In the genomic region with DNA sequence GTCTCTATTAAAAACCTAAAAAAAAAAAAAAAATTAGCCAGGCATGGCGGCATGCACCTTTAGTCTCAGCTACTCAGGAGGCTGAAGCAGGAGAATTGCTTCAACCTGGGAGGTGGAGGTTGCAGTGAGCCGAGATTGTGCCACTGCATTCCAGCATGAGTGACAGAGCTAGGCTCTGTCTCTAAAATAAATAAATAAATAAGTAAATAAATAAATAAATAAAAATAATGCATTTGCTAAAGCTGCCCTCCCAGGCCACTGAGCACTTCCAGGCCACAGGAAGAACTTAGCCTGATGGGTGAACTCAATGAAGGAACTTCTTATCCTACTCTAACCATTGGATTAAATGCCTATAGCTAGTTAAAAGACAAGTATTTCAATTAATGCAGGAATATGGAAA, we compare ENCODE assay signal across 33 cellular contexts.
"Had no signal": no experiment of that assay in that cellular context is flagged by ENCODE, and none has a peak within 500 bp of the region (broad histone marks: within the 10 kb centered on the region; RNA-seq: fewer than 3 reads in every experiment).

No MANE protein-coding gene starts in this region.

- H3K36me3 ChIP-seq: adrenal gland, ascending aorta, brain microvascular endothelial cell, breast epithelium, cardiac muscle cell had no signal

- H3K4me3 ChIP-seq: adrenal gland, ascending aorta, body of pancreas, breast epithelium, cardiac muscle cell had no signal

- H3K27ac ChIP-seq: adrenal gland, ascending aorta, body of pancreas, brain microvascular endothelial cell, breast epithelium, cardiac muscle cell had no signal

- H3K9me3 ChIP-seq: adrenal gland, ascending aorta, body of pancreas, breast epithelium had no signal

- DNase-seq: activated effector memory CD4-positive, alpha-beta T cell treated with anti-CD3 and anti-CD28 coated beads, Interleukin-2, amount 50 U/mL, for 16 hours; activated effector memory CD4-positive, alpha-beta T cell treated with Interleukin-2 at 50 U/mL for 16 hours; activated gamma-delta T cell; activated gamma-delta T cell treated with Interleukin-2 at 50 U/mL for 16 hours; activated naive CD4-positive, alpha-beta T cell; activated naive CD4-positive, alpha-beta T cell treated with anti-CD3 and anti-CD28 coated beads for 36 hours; activated naive CD4-positive, alpha-beta T cell treated with anti-CD3 and anti-CD28 coated beads, Interleukin-2, amount 10 ng/mL, durations not matched to agents 7 days and 5 days; activated naive CD4-positive, alpha-beta T cell treated with anti-CD3 and anti-CD28 coated beads, Interleukin-2, amount 50 U/mL, for 16 hours; activated naive CD4-positive, alpha-beta T cell treated with Interleukin-2 at 50 U/mL for 16 hours; activated naive CD8-positive, alpha-beta T cell treated with anti-CD3 and anti-CD28 coated beads for 36 hours; activated naive CD8-positive, alpha-beta T cell treated with anti-CD3 and anti-CD28 coated beads, Interleukin-2, amount 10 ng/mL, durations not matched to agents 7 days and 5 days; activated naive CD8-positive, alpha-beta T cell treated with anti-CD3 and anti-CD28 coated beads, Interleukin-2, amount 50 U/mL, for 24 hours; activated T-cell treated with anti-CD3 and anti-CD28 coated beads, Interleukin-2, amount 50 U/mL, for 1 hour; activated T-cell treated with anti-CD3 and anti-CD28 coated beads, Interleukin-2, amount 50 U/mL, for 24 hours; activated T-cell treated with anti-CD3 and anti-CD28 coated beads, Interleukin-2, amount 50 U/mL, for 4 hours; activated T-cell treated with anti-CD3 and anti-CD28 coated beads, Interleukin-2, amount 50 U/mL, for 48 hours; activated T-cell treated with anti-CD3 and anti-CD28 coated beads, Interleukin-2, amount 50 U/mL, for 72 hours; adrenal gland; amniotic stem cell; amygdala; anterior cingulate cortex; aorta; body of pancreas; brain microvascular endothelial cell; caudate nucleus; central memory CD4-positive, alpha-beta T cell; cerebellar nuclear complex had no signal

- ATAC-seq: activated naive CD4-positive, alpha-beta T cell treated with anti-CD3 and anti-CD28 coated beads, Interleukin-2, amount 50 U/mL, for 72 hours; activated naive CD8-positive, alpha-beta T cell treated with anti-CD3 and anti-CD28 coated beads, Interleukin-2, amount 50 U/mL, for 24 hours; activated T-cell treated with anti-CD3 and anti-CD28 coated beads, Interleukin-2, amount 50 U/mL, for 4 hours; activated T-cell treated with anti-CD3 and anti-CD28 coated beads, Interleukin-2, amount 50 U/mL, for 72 hours; activated T-helper 17 cell treated with anti-CD3 and anti-CD28 coated beads, Interleukin-2, amount 50 U/mL, for 72 hours; body of pancreas had no signal

- FAIRE-seq: astrocyte had no signal

- H3K4me1 ChIP-seq: adrenal gland, ascending aorta, body of pancreas, breast epithelium had no signal
